In the genomic region with DNA sequence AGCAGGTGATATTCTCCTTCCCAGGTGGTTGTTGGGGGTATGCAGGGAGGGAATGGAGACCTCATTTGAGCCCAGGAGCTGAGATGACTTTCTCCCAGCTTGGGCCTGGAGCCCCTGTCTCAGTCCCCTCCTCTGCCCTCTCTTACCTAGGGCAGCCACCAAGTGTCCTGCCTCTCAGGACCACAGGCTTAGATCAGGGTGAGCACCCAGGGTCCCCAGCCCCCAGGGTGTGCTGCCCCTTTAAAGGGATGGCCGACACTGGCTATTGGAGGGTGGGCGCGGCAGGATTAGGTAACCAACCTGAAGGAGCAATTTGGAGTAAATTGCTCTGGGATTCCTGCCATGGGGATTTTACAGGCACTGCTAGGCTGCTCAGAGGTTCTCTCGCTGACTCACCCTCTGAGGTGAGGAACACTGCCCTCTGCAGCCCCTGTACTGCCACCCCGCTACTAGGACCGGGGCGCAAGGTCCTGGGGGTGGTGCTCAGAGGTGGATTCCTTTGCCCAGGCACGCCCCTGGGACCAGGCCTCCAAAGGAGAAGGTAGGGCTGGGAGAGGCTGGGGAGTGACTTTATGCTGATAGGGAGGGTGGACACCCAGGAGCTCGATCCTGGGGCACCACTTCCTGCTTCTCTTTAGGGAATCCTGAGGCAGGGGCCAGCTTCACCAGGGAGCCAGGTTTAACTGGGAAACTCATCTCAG, we compare ENCODE assay signal across 1 cellular context.
TF ChIP-seq lines count a peak whose summit lies in the region.

No MANE protein-coding gene starts in this region.

TF ChIP-seq in HepG2, 621 proteins besides CTCF, POLR2A, EP300 and RAD21 (continues in another document):
- no peak for TF ChIP-seq PBX2 (CRISPR knock-in tag; IDR thresholded peaks at IDR 0.05)
- TF ChIP-seq WIZ (CRISPR knock-in tag; IDR thresholded peaks at IDR 0.05), result no peak
- no peak for TF ChIP-seq NRL (CRISPR knock-in tag; IDR thresholded peaks at IDR 0.05; ENCODE audit: borderline replicate concordance)
- TF ChIP-seq ZNF879 (CRISPR knock-in tag; IDR thresholded peaks at IDR 0.05), result no peak
- no peak for TF ChIP-seq ZFP82 (CRISPR knock-in tag; IDR thresholded peaks at IDR 0.05; ENCODE audit: borderline replicate concordance)
- no peak for TF ChIP-seq ZNF841 (CRISPR knock-in tag; IDR thresholded peaks at IDR 0.05; ENCODE audit: borderline replicate concordance)
- no peak for TF ChIP-seq TP53 (CRISPR knock-in tag; conservative IDR thresholded peaks at IDR 0.05)
- no peak for TF ChIP-seq ZUFSP (CRISPR knock-in tag; IDR thresholded peaks at IDR 0.05; ENCODE audit: borderline replicate concordance)
- no peak for TF ChIP-seq HOXD1 (CRISPR knock-in tag; IDR thresholded peaks at IDR 0.05)
- TF ChIP-seq XBP1 (CRISPR knock-in tag; IDR thresholded peaks at IDR 0.05), result no peak
- no peak for TF ChIP-seq SOX13 (IDR thresholded peaks at IDR 0.05)
- TF ChIP-seq SOX13 (CRISPR knock-in tag; conservative IDR thresholded peaks at IDR 0.05 in 1 of 2, IDR thresholded peaks at IDR 0.05 in 1 of 2), result no peak
- TF ChIP-seq, protein P1, sequence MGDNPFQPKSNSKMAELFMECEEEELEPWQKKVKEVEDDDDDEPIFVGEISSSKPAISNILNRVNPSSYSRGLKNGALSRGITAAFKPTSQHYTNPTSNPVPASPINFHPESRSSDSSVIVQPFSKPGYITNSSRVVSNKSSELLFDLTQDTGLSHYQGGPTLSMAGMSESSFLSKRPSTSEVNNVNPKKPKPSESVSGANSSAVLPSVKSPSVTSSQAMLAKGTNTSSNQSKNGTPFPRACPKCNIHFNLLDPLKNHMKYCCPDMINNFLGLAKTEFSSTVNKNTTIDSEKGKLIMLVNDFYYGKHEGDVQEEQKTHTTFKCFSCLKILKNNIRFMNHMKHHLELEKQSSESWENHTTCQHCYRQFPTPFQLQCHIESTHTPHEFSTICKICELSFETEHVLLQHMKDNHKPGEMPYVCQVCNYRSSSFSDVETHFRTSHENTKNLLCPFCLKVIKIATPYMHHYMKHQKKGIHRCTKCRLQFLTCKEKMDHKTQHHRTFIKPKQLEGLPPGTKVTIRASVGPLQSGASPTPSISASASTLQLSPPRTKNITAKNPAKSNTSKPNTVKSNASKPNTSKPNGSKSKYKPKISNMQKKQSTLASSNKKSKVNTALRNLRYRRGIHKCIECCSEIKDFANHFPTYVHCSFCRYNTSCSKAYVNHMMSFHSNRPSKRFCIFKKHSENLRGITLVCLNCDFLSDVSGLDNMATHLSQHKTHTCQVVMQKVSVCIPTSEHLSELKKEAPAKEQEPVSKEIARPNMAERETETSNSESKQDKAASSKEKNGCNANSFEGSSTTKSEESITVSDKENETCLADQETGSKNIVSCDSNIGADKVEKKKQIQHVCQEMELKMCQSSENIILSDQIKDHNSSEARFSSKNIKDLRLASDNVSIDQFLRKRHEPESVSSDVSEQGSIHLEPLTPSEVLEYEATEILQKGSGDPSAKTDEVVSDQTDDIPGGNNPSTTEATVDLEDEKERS (CRISPR knock-in tag; IDR thresholded peaks at IDR 0.05), result no peak
- no peak for TF ChIP-seq KLF12 (CRISPR knock-in tag; IDR thresholded peaks at IDR 0.05; ENCODE audit: borderline replicate concordance)
- TF ChIP-seq, protein P2, sequence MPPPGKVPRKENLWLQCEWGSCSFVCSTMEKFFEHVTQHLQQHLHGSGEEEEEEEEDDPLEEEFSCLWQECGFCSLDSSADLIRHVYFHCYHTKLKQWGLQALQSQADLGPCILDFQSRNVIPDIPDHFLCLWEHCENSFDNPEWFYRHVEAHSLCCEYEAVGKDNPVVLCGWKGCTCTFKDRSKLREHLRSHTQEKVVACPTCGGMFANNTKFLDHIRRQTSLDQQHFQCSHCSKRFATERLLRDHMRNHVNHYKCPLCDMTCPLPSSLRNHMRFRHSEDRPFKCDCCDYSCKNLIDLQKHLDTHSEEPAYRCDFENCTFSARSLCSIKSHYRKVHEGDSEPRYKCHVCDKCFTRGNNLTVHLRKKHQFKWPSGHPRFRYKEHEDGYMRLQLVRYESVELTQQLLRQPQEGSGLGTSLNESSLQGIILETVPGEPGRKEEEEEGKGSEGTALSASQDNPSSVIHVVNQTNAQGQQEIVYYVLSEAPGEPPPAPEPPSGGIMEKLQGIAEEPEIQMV (CRISPR knock-in tag; IDR thresholded peaks at IDR 0.05; ENCODE audit: low read depth), result no peak
- TF ChIP-seq ZNF616 (CRISPR knock-in tag; IDR thresholded peaks at IDR 0.05; ENCODE audit: low read depth), result no peak
- TF ChIP-seq ATF2 (CRISPR knock-in tag; IDR thresholded peaks at IDR 0.05), result no peak
- no peak for TF ChIP-seq ZBTB38 (CRISPR knock-in tag; IDR thresholded peaks at IDR 0.05)
- TF ChIP-seq ZNF432 (CRISPR knock-in tag; IDR thresholded peaks at IDR 0.05; ENCODE audit: borderline replicate concordance), result no peak
- TF ChIP-seq ZNF737 (CRISPR knock-in tag; IDR thresholded peaks at IDR 0.05; ENCODE audit: borderline replicate concordance), result no peak
- peak; percentile 66; the same call in 1 of the 2 replicates for TF ChIP-seq GATAD2A (CRISPR knock-in tag; IDR thresholded peaks at IDR 0.05)
- TF ChIP-seq, protein P3, sequence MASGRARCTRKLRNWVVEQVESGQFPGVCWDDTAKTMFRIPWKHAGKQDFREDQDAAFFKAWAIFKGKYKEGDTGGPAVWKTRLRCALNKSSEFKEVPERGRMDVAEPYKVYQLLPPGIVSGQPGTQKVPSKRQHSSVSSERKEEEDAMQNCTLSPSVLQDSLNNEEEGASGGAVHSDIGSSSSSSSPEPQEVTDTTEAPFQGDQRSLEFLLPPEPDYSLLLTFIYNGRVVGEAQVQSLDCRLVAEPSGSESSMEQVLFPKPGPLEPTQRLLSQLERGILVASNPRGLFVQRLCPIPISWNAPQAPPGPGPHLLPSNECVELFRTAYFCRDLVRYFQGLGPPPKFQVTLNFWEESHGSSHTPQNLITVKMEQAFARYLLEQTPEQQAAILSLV (CRISPR knock-in tag; IDR thresholded peaks at IDR 0.05; ENCODE audit: borderline replicate concordance), result no peak
- no peak for TF ChIP-seq SOX6 (IDR thresholded peaks at IDR 0.05)
- no peak for TF ChIP-seq SOX6 (CRISPR knock-in tag; IDR thresholded peaks at IDR 0.05)
- no peak for TF ChIP-seq NFKBIZ (CRISPR knock-in tag; IDR thresholded peaks at IDR 0.05)
- TF ChIP-seq, protein P4, sequence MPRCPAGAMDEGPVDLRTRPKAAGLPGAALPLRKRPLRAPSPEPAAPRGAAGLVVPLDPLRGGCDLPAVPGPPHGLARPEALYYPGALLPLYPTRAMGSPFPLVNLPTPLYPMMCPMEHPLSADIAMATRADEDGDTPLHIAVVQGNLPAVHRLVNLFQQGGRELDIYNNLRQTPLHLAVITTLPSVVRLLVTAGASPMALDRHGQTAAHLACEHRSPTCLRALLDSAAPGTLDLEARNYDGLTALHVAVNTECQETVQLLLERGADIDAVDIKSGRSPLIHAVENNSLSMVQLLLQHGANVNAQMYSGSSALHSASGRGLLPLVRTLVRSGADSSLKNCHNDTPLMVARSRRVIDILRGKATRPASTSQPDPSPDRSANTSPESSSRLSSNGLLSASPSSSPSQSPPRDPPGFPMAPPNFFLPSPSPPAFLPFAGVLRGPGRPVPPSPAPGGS (CRISPR knock-in tag; IDR thresholded peaks at IDR 0.05), result no peak
- peak; percentile 61 for TF ChIP-seq SP4 (CRISPR knock-in tag; IDR thresholded peaks at IDR 0.05)
- no peak for TF ChIP-seq HMGA1 (CRISPR knock-in tag; conservative IDR thresholded peaks at IDR 0.05)
- peak; percentile 56; the same call in 1 of the 2 replicates for TF ChIP-seq ZNF350 (CRISPR knock-in tag; IDR thresholded peaks at IDR 0.05; ENCODE audit: borderline replicate concordance, low read depth)
- TF ChIP-seq, protein P5, sequence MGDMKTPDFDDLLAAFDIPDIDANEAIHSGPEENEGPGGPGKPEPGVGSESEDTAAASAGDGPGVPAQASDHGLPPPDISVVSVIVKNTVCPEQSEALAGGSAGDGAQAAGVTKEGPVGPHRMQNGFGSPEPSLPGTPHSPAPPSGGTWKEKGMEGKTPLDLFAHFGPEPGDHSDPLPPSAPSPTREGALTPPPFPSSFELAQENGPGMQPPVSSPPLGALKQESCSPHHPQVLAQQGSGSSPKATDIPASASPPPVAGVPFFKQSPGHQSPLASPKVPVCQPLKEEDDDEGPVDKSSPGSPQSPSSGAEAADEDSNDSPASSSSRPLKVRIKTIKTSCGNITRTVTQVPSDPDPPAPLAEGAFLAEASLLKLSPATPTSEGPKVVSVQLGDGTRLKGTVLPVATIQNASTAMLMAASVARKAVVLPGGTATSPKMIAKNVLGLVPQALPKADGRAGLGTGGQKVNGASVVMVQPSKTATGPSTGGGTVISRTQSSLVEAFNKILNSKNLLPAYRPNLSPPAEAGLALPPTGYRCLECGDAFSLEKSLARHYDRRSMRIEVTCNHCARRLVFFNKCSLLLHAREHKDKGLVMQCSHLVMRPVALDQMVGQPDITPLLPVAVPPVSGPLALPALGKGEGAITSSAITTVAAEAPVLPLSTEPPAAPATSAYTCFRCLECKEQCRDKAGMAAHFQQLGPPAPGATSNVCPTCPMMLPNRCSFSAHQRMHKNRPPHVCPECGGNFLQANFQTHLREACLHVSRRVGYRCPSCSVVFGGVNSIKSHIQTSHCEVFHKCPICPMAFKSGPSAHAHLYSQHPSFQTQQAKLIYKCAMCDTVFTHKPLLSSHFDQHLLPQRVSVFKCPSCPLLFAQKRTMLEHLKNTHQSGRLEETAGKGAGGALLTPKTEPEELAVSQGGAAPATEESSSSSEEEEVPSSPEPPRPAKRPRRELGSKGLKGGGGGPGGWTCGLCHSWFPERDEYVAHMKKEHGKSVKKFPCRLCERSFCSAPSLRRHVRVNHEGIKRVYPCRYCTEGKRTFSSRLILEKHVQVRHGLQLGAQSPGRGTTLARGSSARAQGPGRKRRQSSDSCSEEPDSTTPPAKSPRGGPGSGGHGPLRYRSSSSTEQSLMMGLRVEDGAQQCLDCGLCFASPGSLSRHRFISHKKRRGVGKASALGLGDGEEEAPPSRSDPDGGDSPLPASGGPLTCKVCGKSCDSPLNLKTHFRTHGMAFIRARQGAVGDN (CRISPR knock-in tag; IDR thresholded peaks at IDR 0.05), result peak; percentile 76
- TF ChIP-seq ZNF567 (CRISPR knock-in tag; IDR thresholded peaks at IDR 0.05; ENCODE audit: borderline replicate concordance), result no peak
- no peak for TF ChIP-seq ZSCAN12 (CRISPR knock-in tag; IDR thresholded peaks at IDR 0.05)
- 0 out of 2 replicates have a peak, but pooled peaks have one; percentile 29 for TF ChIP-seq RFXAP (CRISPR knock-in tag; IDR thresholded peaks at IDR 0.05; ENCODE audit: borderline replicate concordance)
- TF ChIP-seq MAFK (conservative IDR thresholded peaks at IDR 0.05 in 1 of 2, IDR thresholded peaks at IDR 0.05 in 1 of 2; ENCODE audit: low read length in 2 of 2), result 0 out of 4 replicates have a peak, but pooled peaks of 1 of the 2 experiments have one; percentile 10
- TF ChIP-seq POLR2G (IDR thresholded peaks at IDR 0.05; ENCODE audit: low read depth, low read length), result no peak
- no peak for TF ChIP-seq ZNF275 (CRISPR knock-in tag; IDR thresholded peaks at IDR 0.05; ENCODE audit: borderline replicate concordance)
- TF ChIP-seq ZNF552 (CRISPR knock-in tag; IDR thresholded peaks at IDR 0.05; ENCODE audit: borderline replicate concordance), result no peak
- TF ChIP-seq ZNF224 (CRISPR knock-in tag; IDR thresholded peaks at IDR 0.05), result no peak
